ENCODE assay signal across 8 cellular contexts in the genomic region with DNA sequence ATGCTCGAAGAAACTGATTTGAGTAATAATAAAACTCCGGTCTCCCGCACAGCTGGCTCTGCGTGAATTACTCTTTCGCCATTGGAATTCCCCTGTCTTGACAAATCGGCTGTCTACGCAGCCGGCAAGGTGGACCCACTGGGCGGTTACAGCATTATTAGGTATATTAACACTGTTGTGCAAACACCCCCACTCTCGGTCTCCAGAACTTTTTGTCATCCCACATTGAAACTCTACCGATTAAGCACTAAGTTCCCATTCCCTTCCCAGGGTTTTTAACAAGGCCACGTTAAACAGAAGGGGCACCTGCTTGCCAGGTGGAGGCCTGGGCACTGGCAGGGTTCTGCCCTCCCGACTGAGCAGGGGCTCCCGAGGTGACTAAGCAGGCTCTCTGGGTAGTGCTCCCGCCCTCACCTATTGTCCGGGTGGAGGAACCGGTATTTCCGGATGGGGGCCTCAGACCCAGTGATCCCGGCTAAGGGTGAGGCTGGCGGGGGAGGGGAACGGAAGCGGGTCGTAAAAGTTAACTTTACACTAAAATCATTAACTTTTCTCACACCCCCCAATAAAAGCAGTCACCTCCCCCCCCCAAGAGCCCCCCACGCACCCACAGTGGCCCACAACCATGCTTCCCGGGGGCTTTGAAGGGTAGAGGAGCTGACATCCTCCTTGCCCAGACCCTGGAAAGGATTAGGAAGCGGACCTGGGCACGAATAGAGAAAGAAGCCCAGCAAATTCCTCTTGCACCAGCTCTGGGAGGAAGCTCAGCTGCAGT. TPM values are rescaled to one million over a fixed set of nuclear protein-coding genes. Genes with fewer than 3 reads are reported as not detected.
DNase-seq lines count a peak whose midpoint lies in the region; ATAC-seq and TF ChIP-seq lines count a peak whose summit lies in the region.

No MANE protein-coding gene starts in this region.

- H3K4me3 Mint-ChIP-seq in Calu3 (ENCODE audit: low read depth, unreplicated experiment): peak overlapping the region; percentile 80
- H3K4me3 Mint-ChIP-seq in T-helper 1 cell treated with Interleukin-12 subunit alpha and Interleukin-12 subunit beta and Interleukin-4 antibody, amounts not matched to agents 30 μg/mL and 1 μg/mL, for 36 hours: peak overlapping the region; percentile 65
- H3K4me3 Mint-ChIP-seq in nephron progenitor cell: peak overlapping the region; percentile 82

- CTCF ChIA-PET in Calu3 (lab: Charles Lee): interaction anchor here (0.6 to 0.7 kb wide), 3 partner anchors 13 to 672 kb away, joined by 3 to 4 read pairs (median 3); no protein-coding TSS in a partner anchor
- CTCF ChIA-PET in HEK293T (lab: Yijun Ruan, JAX): no interaction called here

- no peaks in the 10 kb centered on the region for H3K9me3 Mint-ChIP-seq in Calu3 (ENCODE audit: low read depth, unreplicated experiment)
- H3K9me3 Mint-ChIP-seq in T-helper 1 cell treated with Interleukin-12 subunit alpha and Interleukin-12 subunit beta and Interleukin-4 antibody, amounts not matched to agents 30 μg/mL and 1 μg/mL, for 36 hours: no peaks in the 10 kb centered on the region
- H3K9me3 Mint-ChIP-seq in nephron progenitor cell: peaks cover 7% of the 10 kb centered on the region

- BruUV-seq in Calu3 (replicated peaks; lab: Mats Ljungman, UMichigan): TSS peak; percentile 43

- H3K27ac Mint-ChIP-seq in Calu3 (ENCODE audit: unreplicated experiment) (peak overlapping the region; percentile 91), nephron progenitor cell (no peak overlapping the region)
- no peak overlapping the region for H3K27ac Mint-ChIP-seq in T-helper 1 cell treated with Interleukin-12 subunit alpha and Interleukin-12 subunit beta and Interleukin-4 antibody, amounts not matched to agents 30 μg/mL and 1 μg/mL, for 36 hours

- H3K27me3 Mint-ChIP-seq in Calu3 (ENCODE audit: unreplicated experiment) (no peaks in the 10 kb centered on the region), nephron progenitor cell (ENCODE audit: low read depth, poor library complexity) (peaks cover 43% of the 10 kb centered on the region)
- peaks cover 20% of the 10 kb centered on the region for H3K27me3 Mint-ChIP-seq in T-helper 1 cell treated with Interleukin-12 subunit alpha and Interleukin-12 subunit beta and Interleukin-4 antibody, amounts not matched to agents 30 μg/mL and 1 μg/mL, for 36 hours (ENCODE audit: low read depth)

- intact Hi-C loops in Calu3 (cut with micrococcal nuclease; ENCODE audit: unreplicated experiment): loop anchor here (5.0 kb wide), 2 partner anchors 62 to 68 kb away; no protein-coding TSS in a partner anchor

- peaks cover 36% of the 10 kb centered on the region for H3K36me3 Mint-ChIP-seq in Calu3 (ENCODE audit: insufficient read depth, unreplicated experiment)
- no peaks in the 10 kb centered on the region for H3K36me3 Mint-ChIP-seq in T-helper 1 cell treated with Interleukin-12 subunit alpha and Interleukin-12 subunit beta and Interleukin-4 antibody, amounts not matched to agents 30 μg/mL and 1 μg/mL, for 36 hours (ENCODE audit: low read depth)
- peaks cover 7% of the 10 kb centered on the region for H3K36me3 Mint-ChIP-seq in nephron progenitor cell (ENCODE audit: low read depth)

- H3K4me1 Mint-ChIP-seq in Calu3 (ENCODE audit: low read depth, unreplicated experiment) (peaks cover 8% of the 10 kb centered on the region), nephron progenitor cell (peaks cover 22% of the 10 kb centered on the region)
- H3K4me1 Mint-ChIP-seq in T-helper 1 cell treated with Interleukin-12 subunit alpha and Interleukin-12 subunit beta and Interleukin-4 antibody, amounts not matched to agents 30 μg/mL and 1 μg/mL, for 36 hours (ENCODE audit: low read depth): peaks cover 19% of the 10 kb centered on the region

- POLR2A ChIA-PET in HEK293T (lab: Yijun Ruan, JAX): no interaction called here

- H3K4me3 ChIP-seq in fibroblast of pulmonary artery (replicated peaks; ENCODE audit: low read depth, low read length): peak overlapping the region; percentile 89

- ATAC-seq in HG03460 (IDR thresholded peaks at IDR 0.05; ENCODE audit: unreplicated experiment): peak; percentile 43

- DNase-seq in Calu3 (peak; percentile 94), fibroblast of pulmonary artery (ENCODE audit: low read depth) (no peak), nephron progenitor cell (peak; percentile 48), nucleus accumbens (lab: John Stamatoyannopoulos, UW) (no peak), SKM-1 treated with dmso at 0.1 percent for 144 hours (lab: John Stamatoyannopoulos, UW; ENCODE audit: unreplicated experiment) (no peak), HEK293T (ENCODE audit: extremely low spot score) (no peak)

- TF ChIP-seq CTCF in Calu3 (IDR thresholded peaks at IDR 0.05; ENCODE audit: unreplicated experiment) (no peak), fibroblast of pulmonary artery (IDR thresholded peaks at IDR 0.05; ENCODE audit: low read length, missing control alignments) (no peak), nephron progenitor cell (IDR thresholded peaks at IDR 0.05) (no peak)

TF ChIP-seq in HEK293T, 16 proteins besides CTCF, POLR2A, EP300 and RAD21:
- TF ChIP-seq, protein P1, sequence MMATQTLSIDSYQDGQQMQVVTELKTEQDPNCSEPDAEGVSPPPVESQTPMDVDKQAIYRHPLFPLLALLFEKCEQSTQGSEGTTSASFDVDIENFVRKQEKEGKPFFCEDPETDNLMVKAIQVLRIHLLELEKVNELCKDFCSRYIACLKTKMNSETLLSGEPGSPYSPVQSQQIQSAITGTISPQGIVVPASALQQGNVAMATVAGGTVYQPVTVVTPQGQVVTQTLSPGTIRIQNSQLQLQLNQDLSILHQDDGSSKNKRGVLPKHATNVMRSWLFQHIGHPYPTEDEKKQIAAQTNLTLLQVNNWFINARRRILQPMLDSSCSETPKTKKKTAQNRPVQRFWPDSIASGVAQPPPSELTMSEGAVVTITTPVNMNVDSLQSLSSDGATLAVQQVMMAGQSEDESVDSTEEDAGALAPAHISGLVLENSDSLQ (IDR thresholded peaks at IDR 0.05): no peak
- TF ChIP-seq ELF4 (IDR thresholded peaks at IDR 0.05): no peak
- no peak for TF ChIP-seq HDGF (IDR thresholded peaks at IDR 0.05; ENCODE audit: borderline replicate concordance)
- no peak for TF ChIP-seq CTBP1 (IDR thresholded peaks at IDR 0.05; ENCODE audit: borderline replicate concordance)
- no peak for TF ChIP-seq TARDBP (IDR thresholded peaks at IDR 0.05)
- no peak for TF ChIP-seq NFRKB (IDR thresholded peaks at IDR 0.05)
- no peak for TF ChIP-seq SUZ12 (IDR thresholded peaks at IDR 0.05)
- no peak for TF ChIP-seq ARNT (IDR thresholded peaks at IDR 0.05)
- no peak for TF ChIP-seq SP1 (IDR thresholded peaks at IDR 0.05)

RNA-seq across cellular contexts. Expression of a gene that starts 53.5 kb away (rescaled TPM):
- total RNA-seq in Calu3 (2022): 139 and 160 TPM in 2 replicates

Comparison
In these comparisons a context has a peak if more than half of its experiments do, and no peak if none do; other contexts are left out.
1. DNase-seq: peak in Calu3 (single experiment) and nephron progenitor cell (single experiment); none in fibroblast of pulmonary artery (single experiment), nucleus accumbens (0 of 56), SKM-1 treated with dmso at 0.1 percent for 144 hours (single experiment) and HEK293T (single experiment).
2. Peak in every context shown above with its lines, with median percentiles within 50 percentile points of each other: H3K4me3 Mint-ChIP-seq.